9 cellular contexts compared by ENCODE assay signal in the genomic region with DNA sequence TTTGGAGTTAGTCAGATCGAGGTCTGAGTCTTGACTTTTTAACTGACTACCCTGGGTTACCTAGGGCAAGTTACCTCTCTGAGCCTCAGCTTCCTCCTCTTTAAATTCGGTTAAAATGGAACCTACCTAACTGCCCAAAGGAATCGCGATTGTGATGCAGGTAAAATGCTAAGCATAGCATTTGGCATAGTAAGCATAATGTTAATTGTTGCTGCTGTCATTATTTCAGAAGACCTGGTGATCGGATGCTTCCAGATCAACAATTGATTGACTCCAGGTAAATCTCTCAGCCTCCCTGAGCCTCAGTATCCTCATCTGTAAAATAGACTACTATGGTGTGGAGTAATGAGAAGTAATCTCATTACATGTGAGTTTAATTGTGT. TPM values are rescaled to one million over a fixed set of nuclear protein-coding genes. Genes with fewer than 3 reads are reported as not detected.
DNase-seq lines count a peak whose midpoint lies in the region; ATAC-seq and TF ChIP-seq lines count a peak whose summit lies in the region.
"Had no signal": no experiment of that assay in that cellular context is flagged by ENCODE, and none has a peak within 500 bp of the region (broad histone marks: within the 10 kb centered on the region; RNA-seq: fewer than 3 reads in every experiment).

No MANE protein-coding gene starts in this region.

- H3K4me2 ChIP-seq in BLaER1 treated with 17β-estradiol and CSF1 and Interleukin-3, amounts not matched to agents 10 nM and 100 nM: peak overlapping the region; percentile 93 to 100 (median 97)
- H3K4me2 ChIP-seq in neural cell (ENCODE audit: low read length): peak overlapping the region; percentile 42

- TF ChIP-seq POLR2A in GM18505 (IDR thresholded peaks at IDR 0.05; ENCODE audit: borderline replicate concordance, extremely low read depth, insufficient read depth, insufficient read length): no peak

- H3F3A ChIP-seq in neural cell (ENCODE audit: insufficient read depth, low read length, poor library complexity, severe bottlenecking): no peaks in the 10 kb centered on the region

- H3K27ac ChIP-seq in BLaER1 treated with 17β-estradiol and CSF1 and Interleukin-3, amounts not matched to agents 10 nM and 100 nM: peak overlapping the region; percentile 12 to 88 (median 78); a peak in 20 of 22 replicates
- no peak overlapping the region for H3K27ac ChIP-seq in ectodermal cell (ENCODE audit: insufficient read depth, low read depth, low read length, poor library complexity, severe bottlenecking)
- no peak overlapping the region for H3K27ac ChIP-seq in neural cell (ENCODE audit: low read length)

- H3K27me3 ChIP-seq in BLaER1 treated with 17β-estradiol and CSF1 and Interleukin-3, amounts not matched to agents 10 nM and 100 nM: no peaks in the 10 kb centered on the region
- H3K27me3 ChIP-seq in MG63 (no peaks in the 10 kb centered on the region), ectodermal cell (ENCODE audit: control insufficient read depth, insufficient read depth, low read length, poor library complexity, severe bottlenecking) (peaks cover 58% of the 10 kb centered on the region), neural cell (ENCODE audit: insufficient read depth, low read depth, low read length) (peaks cover 58% of the 10 kb centered on the region)

- peak overlapping the region; percentile 79 to 97 (median 88) for H3K4me3 ChIP-seq in BLaER1 treated with 17β-estradiol and CSF1 and Interleukin-3, amounts not matched to agents 10 nM and 100 nM
- H3K4me3 ChIP-seq in MG63: peak overlapping the region; percentile 73
- peak overlapping the region; percentile 43 for H3K4me3 ChIP-seq in ectodermal cell (ENCODE audit: insufficient read depth, low read depth, low read length)
- peak overlapping the region; percentile 77 for H3K4me3 ChIP-seq in neural cell (ENCODE audit: low read length)

- H3K9me2 ChIP-seq in neural cell (ENCODE audit: insufficient read depth, low read length): no peaks in the 10 kb centered on the region

- WGBS in ectodermal cell, 2 experiments: 13 to 17% methylated on average over 5 of the region's 5 CpGs

- TF ChIP-seq EP300 in neural cell (conservative IDR thresholded peaks at IDR 0.05; ENCODE audit: poor library complexity, severe bottlenecking): no peak

- H3K9me3 ChIP-seq in BLaER1 treated with 17β-estradiol and CSF1 and Interleukin-3, amounts not matched to agents 10 nM and 100 nM (replicated peaks in 1 of 11): no peaks in the 10 kb centered on the region
- no peaks in the 10 kb centered on the region for H3K9me3 ChIP-seq in MG63
- no peaks in the 10 kb centered on the region for H3K9me3 ChIP-seq in ectodermal cell (ENCODE audit: control insufficient read depth, low read length)
- no peaks in the 10 kb centered on the region for H3K9me3 ChIP-seq in neural cell (ENCODE audit: low read length)

- H3K79me2 ChIP-seq in neural cell (replicated peaks; ENCODE audit: insufficient read depth, low read length): no peaks in the 10 kb centered on the region

- DNase-seq in MG63 (no peak), GM03348 (ENCODE audit: low spot score) (no peak)
- DNase-seq: NCI-H2081 treated with DMSO at 0.1 percent for 48 hours had no signal

- H3K36me3 ChIP-seq in BLaER1 treated with 17β-estradiol and CSF1 and Interleukin-3, amounts not matched to agents 10 nM and 100 nM: peaks cover 0 to 21% (median 4%) of the 10 kb centered on the region in 11 experiments; a peak in 10 of 22 replicates
- H3K36me3 ChIP-seq in MG63 (no peaks in the 10 kb centered on the region), ectodermal cell (ENCODE audit: control insufficient read depth, insufficient read depth, low read length) (no peaks in the 10 kb centered on the region), neural cell (ENCODE audit: insufficient read depth, low read length) (no peaks in the 10 kb centered on the region)

- no peak for TF ChIP-seq RAD21 in neural cell (conservative IDR thresholded peaks at IDR 0.05)

- no peak overlapping the region for H2AFZ ChIP-seq in neural cell (ENCODE audit: low read depth, low read length)

- H4K20me1 ChIP-seq in BLaER1 treated with 17β-estradiol and CSF1 and Interleukin-3, amounts not matched to agents 10 nM and 100 nM: peaks cover 0 to 26% (median 10%) of the 10 kb centered on the region in 11 experiments; a peak in 13 of 22 replicates
- H4K20me1 ChIP-seq in neural cell (ENCODE audit: insufficient read depth): no peaks in the 10 kb centered on the region

- peak overlapping the region; percentile 75 to 90 (median 85) for H3K9ac ChIP-seq in BLaER1 treated with 17β-estradiol and CSF1 and Interleukin-3, amounts not matched to agents 10 nM and 100 nM
- H3K9ac ChIP-seq in neural cell (ENCODE audit: low read length): no peak overlapping the region

- no peak for TF ChIP-seq CTCF in neural cell (IDR thresholded peaks at IDR 0.05; ENCODE audit: poor library complexity, severe bottlenecking)

- H3K4me1 ChIP-seq in BLaER1 treated with 17β-estradiol and CSF1 and Interleukin-3, amounts not matched to agents 10 nM and 100 nM: peaks cover 18 to 44% (median 35%) of the 10 kb centered on the region in 10 experiments
- H3K4me1 ChIP-seq in ectodermal cell (ENCODE audit: control insufficient read depth, insufficient read depth, low read length): peaks cover 12% of the 10 kb centered on the region

- ATAC-seq in GM18861 (IDR thresholded peaks at IDR 0.05; ENCODE audit: unreplicated experiment) (no peak), GM18909 (IDR thresholded peaks at IDR 0.05; ENCODE audit: poor library complexity, unreplicated experiment) (no peak), GM18505 (IDR thresholded peaks at IDR 0.05; ENCODE audit: unreplicated experiment) (no peak)

TF ChIP-seq in neural cell, 6 proteins besides CTCF, POLR2A, EP300 and RAD21:
- TF ChIP-seq EZH2 (IDR thresholded peaks at IDR 0.05; ENCODE audit: borderline replicate concordance, insufficient read depth, low read length, poor library complexity, severe bottlenecking): no peak
- TF ChIP-seq SMC3 (conservative IDR thresholded peaks at IDR 0.05; ENCODE audit: poor library complexity): no peak
- TF ChIP-seq POLR2AphosphoS5 (IDR thresholded peaks at IDR 0.05): no peak
- TF ChIP-seq TAF1 (IDR thresholded peaks at IDR 0.05; ENCODE audit: low read depth): no peak
- TF ChIP-seq MXI1 (conservative IDR thresholded peaks at IDR 0.05; ENCODE audit: poor library complexity, severe bottlenecking): no peak
- TF ChIP-seq, protein P1, sequence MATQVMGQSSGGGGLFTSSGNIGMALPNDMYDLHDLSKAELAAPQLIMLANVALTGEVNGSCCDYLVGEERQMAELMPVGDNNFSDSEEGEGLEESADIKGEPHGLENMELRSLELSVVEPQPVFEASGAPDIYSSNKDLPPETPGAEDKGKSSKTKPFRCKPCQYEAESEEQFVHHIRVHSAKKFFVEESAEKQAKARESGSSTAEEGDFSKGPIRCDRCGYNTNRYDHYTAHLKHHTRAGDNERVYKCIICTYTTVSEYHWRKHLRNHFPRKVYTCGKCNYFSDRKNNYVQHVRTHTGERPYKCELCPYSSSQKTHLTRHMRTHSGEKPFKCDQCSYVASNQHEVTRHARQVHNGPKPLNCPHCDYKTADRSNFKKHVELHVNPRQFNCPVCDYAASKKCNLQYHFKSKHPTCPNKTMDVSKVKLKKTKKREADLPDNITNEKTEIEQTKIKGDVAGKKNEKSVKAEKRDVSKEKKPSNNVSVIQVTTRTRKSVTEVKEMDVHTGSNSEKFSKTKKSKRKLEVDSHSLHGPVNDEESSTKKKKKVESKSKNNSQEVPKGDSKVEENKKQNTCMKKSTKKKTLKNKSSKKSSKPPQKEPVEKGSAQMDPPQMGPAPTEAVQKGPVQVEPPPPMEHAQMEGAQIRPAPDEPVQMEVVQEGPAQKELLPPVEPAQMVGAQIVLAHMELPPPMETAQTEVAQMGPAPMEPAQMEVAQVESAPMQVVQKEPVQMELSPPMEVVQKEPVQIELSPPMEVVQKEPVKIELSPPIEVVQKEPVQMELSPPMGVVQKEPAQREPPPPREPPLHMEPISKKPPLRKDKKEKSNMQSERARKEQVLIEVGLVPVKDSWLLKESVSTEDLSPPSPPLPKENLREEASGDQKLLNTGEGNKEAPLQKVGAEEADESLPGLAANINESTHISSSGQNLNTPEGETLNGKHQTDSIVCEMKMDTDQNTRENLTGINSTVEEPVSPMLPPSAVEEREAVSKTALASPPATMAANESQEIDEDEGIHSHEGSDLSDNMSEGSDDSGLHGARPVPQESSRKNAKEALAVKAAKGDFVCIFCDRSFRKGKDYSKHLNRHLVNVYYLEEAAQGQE (IDR thresholded peaks at IDR 0.05; ENCODE audit: borderline replicate concordance): no peak

RNA-seq across cellular contexts. Expression of a gene that starts 0.6 kb away (rescaled TPM):
- 3.2 and 4.0 TPM in 2 replicates for total RNA-seq in MG63 (2014; rRNA removed; shearing (Covaris generic); ENCODE audit: low replicate concordance)
- 1.4 TPM for polyA plus RNA-seq in ectodermal cell (2013, experiment 1 of 4)
- 0.71 TPM for polyA plus RNA-seq in ectodermal cell (2013, experiment 2 of 4)
- polyA plus RNA-seq in ectodermal cell (2013, experiment 3 of 4): 1.3 TPM
- 1.5 TPM for polyA plus RNA-seq in ectodermal cell (2013, experiment 4 of 4)
- polyA plus RNA-seq in neural cell: 2.5 and 3.3 TPM in 2 replicates
- 1.7 and 2.4 TPM in 2 replicates for polyA minus RNA-seq in neural cell

RNA-seq across cellular contexts. Expression of a gene that starts 14.5 kb away (rescaled TPM):
- total RNA-seq in MG63 (2014; rRNA removed; shearing (Covaris generic); ENCODE audit: low replicate concordance): 99.6 and 106 TPM in 2 replicates
- polyA plus RNA-seq in ectodermal cell (2013, experiment 1 of 4): 43.2 TPM
- polyA plus RNA-seq in ectodermal cell (2013, experiment 2 of 4): 40.4 TPM
- 40.3 TPM for polyA plus RNA-seq in ectodermal cell (2013, experiment 3 of 4)
- polyA plus RNA-seq in ectodermal cell (2013, experiment 4 of 4): 44.1 TPM
- polyA plus RNA-seq in neural cell: 63.6 and 69.5 TPM in 2 replicates
- 20.7 and 21.2 TPM in 2 replicates for polyA minus RNA-seq in neural cell

RNA-seq across cellular contexts. Expression of a gene that starts 21.3 kb away (rescaled TPM):
- total RNA-seq in MG63 (2014; rRNA removed; shearing (Covaris generic); ENCODE audit: low replicate concordance): not detected in 2 replicates
- polyA plus RNA-seq in ectodermal cell (2013, experiment 1 of 4): 1.2 TPM
- 1.4 TPM for polyA plus RNA-seq in ectodermal cell (2013, experiment 2 of 4)
- 1.0 TPM for polyA plus RNA-seq in ectodermal cell (2013, experiment 3 of 4)
- polyA plus RNA-seq in ectodermal cell (2013, experiment 4 of 4): 0.28 TPM
- not detected in 2 replicates for polyA plus RNA-seq in neural cell
- polyA minus RNA-seq in neural cell: not detected in 2 replicates

RNA-seq across cellular contexts. Expression of a gene that starts 51.4 kb away (rescaled TPM):
- 14.7 and 17.2 TPM in 2 replicates for total RNA-seq in MG63 (2014; rRNA removed; shearing (Covaris generic); ENCODE audit: low replicate concordance)
- 124 TPM for polyA plus RNA-seq in ectodermal cell (2013, experiment 1 of 4)
- polyA plus RNA-seq in ectodermal cell (2013, experiment 2 of 4): 123 TPM
- polyA plus RNA-seq in ectodermal cell (2013, experiment 3 of 4): 92.9 TPM
- polyA plus RNA-seq in ectodermal cell (2013, experiment 4 of 4): 98.7 TPM
- 88.0 and 101 TPM in 2 replicates for polyA plus RNA-seq in neural cell
- 63.1 and 66.7 TPM in 2 replicates for polyA minus RNA-seq in neural cell

RNA-seq across cellular contexts. Expression of a gene that starts 55.7 kb away (rescaled TPM):
- total RNA-seq in MG63 (2014; rRNA removed; shearing (Covaris generic); ENCODE audit: low replicate concordance): 0.03 and 1.6 TPM in 2 replicates
- 13.9 TPM for polyA plus RNA-seq in ectodermal cell (2013, experiment 1 of 4)
- 10.3 TPM for polyA plus RNA-seq in ectodermal cell (2013, experiment 2 of 4)
- polyA plus RNA-seq in ectodermal cell (2013, experiment 3 of 4): 9.9 TPM
- polyA plus RNA-seq in ectodermal cell (2013, experiment 4 of 4): 9.9 TPM
- 0.24 and 0.66 TPM in 2 replicates for polyA plus RNA-seq in neural cell
- polyA minus RNA-seq in neural cell: 0.24 TPM in 1 of 2 replicates, not detected in the other

Comparison
In these comparisons a context has a peak if more than half of its experiments do, and no peak if none do; other contexts are left out.
1. H3K27ac ChIP-seq: peak in BLaER1 treated with 17β-estradiol and CSF1 and Interleukin-3, amounts not matched to agents 10 nM and 100 nM (11 of 11); none in ectodermal cell (single experiment) and neural cell (single experiment).
2. Peak in every context shown above with its lines, with median percentiles within 50 percentile points of each other: H3K4me3 ChIP-seq.